Comparison of ENCODE assay signal across 23 cellular contexts in genomic region chr7:149850007-149850594, GRCh38. TPM values are rescaled to one million over a fixed set of nuclear protein-coding genes. Genes with fewer than 3 reads are reported as not detected.
DNase-seq lines count a peak whose midpoint lies in the region; ATAC-seq and TF ChIP-seq lines count a peak whose summit lies in the region.
"Had no signal": no experiment of that assay in that cellular context is flagged by ENCODE, and none has a peak within 500 bp of the region (broad histone marks: within the 10 kb centered on the region; RNA-seq: fewer than 3 reads in every experiment).

No MANE protein-coding gene starts in this region.

- TF ChIP-seq CTCF in astrocyte of the cerebellum (IDR thresholded peaks at IDR 0.05; ENCODE audit: low read depth, low read length, missing control alignments) (peak; percentile 20), upper lobe of right lung (IDR thresholded peaks at IDR 0.05) (no peak), Peyer's patch (IDR thresholded peaks at IDR 0.05) (no peak), testis (IDR thresholded peaks at IDR 0.05) (no peak)

- no peak overlapping the region for H3K27ac Mint-ChIP-seq in stimulated activated naive CD8-positive, alpha-beta T cell treated with anti-CD3 and anti-CD28 coated beads, Interleukin-15, Interleukin-2, amounts not matched to agents 100 ng/mL and 50 ng/mL, for 24 hours
- H3K27ac Mint-ChIP-seq: dendritic cell treated with granulocyte-macrophage colony-stimulating factor and Interleukin-4, amounts not matched to agents 40 ng/mL and 50 ng/mL, for 4 days; T-helper 1 cell treated with Interleukin-12 subunit alpha and Interleukin-12 subunit beta and Interleukin-4 antibody, amounts not matched to agents 30 μg/mL and 1 μg/mL, for 36 hours; type B pancreatic cell had no signal

- no peaks in the 10 kb centered on the region for H3K9me3 Mint-ChIP-seq in stimulated activated naive CD8-positive, alpha-beta T cell treated with anti-CD3 and anti-CD28 coated beads, Interleukin-15, Interleukin-2, amounts not matched to agents 100 ng/mL and 50 ng/mL, for 24 hours
- H3K9me3 Mint-ChIP-seq: dendritic cell treated with granulocyte-macrophage colony-stimulating factor and Interleukin-4, amounts not matched to agents 40 ng/mL and 50 ng/mL, for 4 days; T-helper 1 cell treated with Interleukin-12 subunit alpha and Interleukin-12 subunit beta and Interleukin-4 antibody, amounts not matched to agents 30 μg/mL and 1 μg/mL, for 36 hours; type B pancreatic cell had no signal

- peaks cover 33% of the 10 kb centered on the region for H3K4me1 Mint-ChIP-seq in stimulated activated naive CD8-positive, alpha-beta T cell treated with anti-CD3 and anti-CD28 coated beads, Interleukin-15, Interleukin-2, amounts not matched to agents 100 ng/mL and 50 ng/mL, for 24 hours (ENCODE audit: low read depth)

- H3K27ac ChIP-seq in upper lobe of right lung (no peak overlapping the region), Peyer's patch (no peak overlapping the region), testis (no peak overlapping the region)
- H3K27ac ChIP-seq: A549, esophagus muscularis mucosa, SK-N-MC had no signal

- H3K27me3 Mint-ChIP-seq in stimulated activated naive CD8-positive, alpha-beta T cell treated with anti-CD3 and anti-CD28 coated beads, Interleukin-15, Interleukin-2, amounts not matched to agents 100 ng/mL and 50 ng/mL, for 24 hours: no peaks in the 10 kb centered on the region
- H3K27me3 Mint-ChIP-seq: dendritic cell treated with granulocyte-macrophage colony-stimulating factor and Interleukin-4, amounts not matched to agents 40 ng/mL and 50 ng/mL, for 4 days; type B pancreatic cell had no signal

- H3K9me3 ChIP-seq in upper lobe of right lung (no peaks in the 10 kb centered on the region), Peyer's patch (no peaks in the 10 kb centered on the region), testis (no peaks in the 10 kb centered on the region)
- H3K9me3 ChIP-seq: A549, esophagus muscularis mucosa had no signal

- no peak overlapping the region for H3K4me3 ChIP-seq in astrocyte of the cerebellum (ENCODE audit: low read depth, low read length)
- H3K4me3 ChIP-seq in upper lobe of right lung: no peak overlapping the region
- no peak overlapping the region for H3K4me3 ChIP-seq in Peyer's patch
- no peak overlapping the region for H3K4me3 ChIP-seq in testis
- H3K4me3 ChIP-seq: A549, esophagus muscularis mucosa, SK-N-MC, smooth muscle cell had no signal

- 86 to 88% methylated on average over 16 of the region's 16 CpGs for WGBS in testis, 2 donors

- no peak for TF ChIP-seq POLR2A in Peyer's patch (IDR thresholded peaks at IDR 0.05)
- no peak for TF ChIP-seq POLR2A in testis (IDR thresholded peaks at IDR 0.05)

- ATAC-seq in stimulated activated naive CD8-positive, alpha-beta T cell treated with anti-CD3 and anti-CD28 coated beads, Interleukin-15, Interleukin-2, amounts not matched to agents 100 U/mL and 50 U/mL, for 24 hours: no peak
- ATAC-seq in upper lobe of right lung: no peak
- ATAC-seq in HG03565 (IDR thresholded peaks at IDR 0.05; ENCODE audit: unreplicated experiment): no peak
- ATAC-seq: left cardiac atrium had no signal

- peak overlapping the region; percentile 39 for H3K4me3 Mint-ChIP-seq in stimulated activated naive CD8-positive, alpha-beta T cell treated with anti-CD3 and anti-CD28 coated beads, Interleukin-15, Interleukin-2, amounts not matched to agents 100 ng/mL and 50 ng/mL, for 24 hours
- H3K4me3 Mint-ChIP-seq: dendritic cell treated with granulocyte-macrophage colony-stimulating factor and Interleukin-4, amounts not matched to agents 40 ng/mL and 50 ng/mL, for 4 days; T-helper 1 cell treated with Interleukin-12 subunit alpha and Interleukin-12 subunit beta and Interleukin-4 antibody, amounts not matched to agents 30 μg/mL and 1 μg/mL, for 36 hours; type B pancreatic cell had no signal

- no peak for DNase-seq in stimulated activated naive CD8-positive, alpha-beta T cell treated with anti-CD3 and anti-CD28 coated beads, Interleukin-15, Interleukin-2, amounts not matched to agents 100 U/mL and 50 U/mL, for 24 hours
- DNase-seq in astrocyte of the cerebellum (ENCODE audit: low read depth) (no peak), mesenteric fat pad (ENCODE audit: low spot score) (peak; percentile 60), upper lobe of right lung (peak; percentile 21), Peyer's patch (no peak), testis (no peak)
- DNase-seq: activated T-cell treated with anti-CD3 and anti-CD28 coated beads, Interleukin-2, amount 50 U/mL, for 48 hours; AML-193; amniotic stem cell; foreskin melanocyte; GF-D8; left cardiac atrium; mammary epithelial cell; stimulated activated CD4-positive, alpha-beta T cell treated with anti-CD3 and anti-CD28 coated beads, Interleukin-2, amount 100 ng/mL, for 24 hours had no signal

- H3K4me1 ChIP-seq in upper lobe of right lung (peaks cover 7% of the 10 kb centered on the region), Peyer's patch (peaks cover 0 to 2% (median 0%) of the 10 kb centered on the region in 4 donors), testis (no peaks in the 10 kb centered on the region)

- H3K36me3 ChIP-seq in upper lobe of right lung: peaks cover 14% of the 10 kb centered on the region
- H3K36me3 ChIP-seq in Peyer's patch: peaks cover 0 to 12% (median 0%) of the 10 kb centered on the region in 3 donors
- H3K36me3 ChIP-seq in testis (ENCODE audit: low read depth, missing control alignments): no peaks in the 10 kb centered on the region

- in situ Hi-C loops in astrocyte of the cerebellum (cut with HindIII; ENCODE audit: low sequenced_read_pairs): no loop called here

- H3K36me3 Mint-ChIP-seq in stimulated activated naive CD8-positive, alpha-beta T cell treated with anti-CD3 and anti-CD28 coated beads, Interleukin-15, Interleukin-2, amounts not matched to agents 100 ng/mL and 50 ng/mL, for 24 hours (ENCODE audit: low read depth): no peaks in the 10 kb centered on the region
- H3K36me3 Mint-ChIP-seq: type B pancreatic cell had no signal

- H3K27me3 ChIP-seq in upper lobe of right lung (no peaks in the 10 kb centered on the region), Peyer's patch (no peaks in the 10 kb centered on the region), testis (no peaks in the 10 kb centered on the region)
- H3K27me3 ChIP-seq: esophagus muscularis mucosa had no signal

- intact Hi-C loops in upper lobe of right lung (cut with DNase I) (no loop called here), testis (cut with DNase I; ENCODE audit: low total_unique reads) (no loop called here)

RNA-seq across cellular contexts. Expression of gene ZNF862, which starts 11.9 kb away (rescaled TPM):
- 9.4 TPM for total RNA-seq in mesenteric fat pad
- 14.6 TPM for total RNA-seq in upper lobe of right lung
- total RNA-seq in Peyer's patch: 10 to 100 TPM; 19.8 to 36.4 (median 23.0) TPM
- total RNA-seq in testis: 10 to 100 TPM; 21.6 to 24.5 TPM
- 12.8 TPM for polyA plus RNA-seq in testis (ENCODE audit: insufficient read depth, low read depth, low replicate concordance)

RNA-seq across cellular contexts. Expression of gene ATP6V0E2, which starts 23.7 kb away (rescaled TPM):
- 18.5 TPM for total RNA-seq in mesenteric fat pad
- total RNA-seq in upper lobe of right lung: 19.6 TPM
- total RNA-seq in Peyer's patch: 10 to 100 TPM in 2 of 4 donors, 1 to 10 TPM in 2; 7.6 to 17.8 (median 11.1) TPM
- 10 to 100 TPM; 30.3 to 37.1 TPM for total RNA-seq in testis
- polyA plus RNA-seq in testis (ENCODE audit: insufficient read depth, low read depth, low replicate concordance): 14.0 TPM

Comparison
In these comparisons a context has a peak if more than half of its experiments do, and no peak if none do; other contexts are left out.
1. DNase-seq: peak in mesenteric fat pad (single experiment) and upper lobe of right lung (single experiment); none in stimulated activated naive CD8-positive, alpha-beta T cell treated with anti-CD3 and anti-CD28 coated beads, Interleukin-15, Interleukin-2, amounts not matched to agents 100 U/mL and 50 U/mL, for 24 hours (single experiment), astrocyte of the cerebellum (single experiment), Peyer's patch (0 of 3) and testis (single experiment).